In genomic region chr12:119989619-119990381, GRCh38 we compare ENCODE assay signal across 1 cellular context.
A peak's percentile ranks its signal among the peaks of the same experiment; 100 is the strongest.
TF ChIP-seq lines count a peak whose summit lies in the region.

No MANE protein-coding gene starts in this region.

TF ChIP-seq in HepG2, 621 proteins besides CTCF, POLR2A, EP300 and RAD21 (continued from another document and continues in another):
- TF ChIP-seq NCOR1 (IDR thresholded peaks at IDR 0.05; ENCODE audit: borderline replicate concordance, low read length) (no peak), AKAP8 (CRISPR knock-in tag; IDR thresholded peaks at IDR 0.05) (no peak), KDM1A (CRISPR knock-in tag; IDR thresholded peaks at IDR 0.05) (no peak), MXD3 (CRISPR knock-in tag; IDR thresholded peaks at IDR 0.05) (peak; percentile 64), ZNF232 (CRISPR knock-in tag; IDR thresholded peaks at IDR 0.05; ENCODE audit: borderline replicate concordance) (peak; percentile 92), ZNF670 (CRISPR knock-in tag; IDR thresholded peaks at IDR 0.05; ENCODE audit: borderline replicate concordance) (no peak), ZNF430 (CRISPR knock-in tag; IDR thresholded peaks at IDR 0.05) (no peak; the same call in 1 of the 2 replicates), ZFY (CRISPR knock-in tag; IDR thresholded peaks at IDR 0.05) (peak; percentile 61; the same call in 1 of the 2 replicates), MXD4 (CRISPR knock-in tag; IDR thresholded peaks at IDR 0.05) (peak; percentile 93; the same call in 1 of the 2 replicates), ZBTB20 (CRISPR knock-in tag; IDR thresholded peaks at IDR 0.05; ENCODE audit: borderline replicate concordance, low read depth) (no peak), ZSCAN20 (CRISPR knock-in tag; IDR thresholded peaks at IDR 0.05; ENCODE audit: borderline replicate concordance) (peak; percentile 96), ZNF678 (CRISPR knock-in tag; IDR thresholded peaks at IDR 0.05) (no peak), NFE2L2 (IDR thresholded peaks at IDR 0.05; ENCODE audit: low read length) (no peak), ARNT2 (CRISPR knock-in tag; IDR thresholded peaks at IDR 0.05; ENCODE audit: low read depth) (peak; percentile 94), RCOR2 (CRISPR knock-in tag; IDR thresholded peaks at IDR 0.05) (no peak), ZNF7 (CRISPR knock-in tag; IDR thresholded peaks at IDR 0.05) (no peak), RNF2 (conservative IDR thresholded peaks at IDR 0.05; ENCODE audit: low read depth) (no peak), ZNF234 (CRISPR knock-in tag; conservative IDR thresholded peaks at IDR 0.05) (no peak), ZNF331 (CRISPR knock-in tag; IDR thresholded peaks at IDR 0.05) (peak; percentile 87), ZNF260 (CRISPR knock-in tag; IDR thresholded peaks at IDR 0.05; ENCODE audit: borderline replicate concordance, low read depth) (no peak), ZNF616 (CRISPR knock-in tag; IDR thresholded peaks at IDR 0.05; ENCODE audit: low read depth) (peak; percentile 89; the same call in 1 of the 2 replicates), ATM (IDR thresholded peaks at IDR 0.05; ENCODE audit: borderline replicate concordance) (no peak), ZNF674 (CRISPR knock-in tag; IDR thresholded peaks at IDR 0.05; ENCODE audit: low read depth) (no peak), IRF2 (CRISPR knock-in tag; IDR thresholded peaks at IDR 0.05) (no peak), ZNF747 (CRISPR knock-in tag; IDR thresholded peaks at IDR 0.05; ENCODE audit: borderline replicate concordance) (no peak), CEBPB (IDR thresholded peaks at IDR 0.05; ENCODE audit: borderline replicate concordance, low read depth, low read length) (no peak), IRF1 (CRISPR knock-in tag; IDR thresholded peaks at IDR 0.05; ENCODE audit: low read depth) (no peak), ZNF33A (CRISPR knock-in tag; IDR thresholded peaks at IDR 0.05; ENCODE audit: borderline replicate concordance) (no peak), ZNF556 (CRISPR knock-in tag; IDR thresholded peaks at IDR 0.05; ENCODE audit: borderline replicate concordance) (no peak), MAZ (IDR thresholded peaks at IDR 0.05; ENCODE audit: borderline replicate concordance, low read depth, low read length) (no peak), MAZ (CRISPR knock-in tag; IDR thresholded peaks at IDR 0.05; ENCODE audit: low read depth) (peak; percentile 72), KLF6 (CRISPR knock-in tag; IDR thresholded peaks at IDR 0.05) (peak; percentile 87; the same call in 1 of the 2 replicates), HMGXB3 (CRISPR knock-in tag; IDR thresholded peaks at IDR 0.05; ENCODE audit: borderline replicate concordance) (no peak), ZNF709 (CRISPR knock-in tag; IDR thresholded peaks at IDR 0.05) (peak; percentile 61; the same call in 1 of the 2 replicates), ZXDC (CRISPR knock-in tag; IDR thresholded peaks at IDR 0.05) (no peak), AGO2 (optimal IDR thresholded peaks at IDR 0.05; ENCODE audit: low read depth, low read length) (peak; percentile 22), ZNF572 (CRISPR knock-in tag; IDR thresholded peaks at IDR 0.05) (no peak), TFE3 (CRISPR knock-in tag; IDR thresholded peaks at IDR 0.05) (0 out of 2 replicates have a peak, but pooled peaks have one; percentile 56)
- TF ChIP-seq, protein P1, sequence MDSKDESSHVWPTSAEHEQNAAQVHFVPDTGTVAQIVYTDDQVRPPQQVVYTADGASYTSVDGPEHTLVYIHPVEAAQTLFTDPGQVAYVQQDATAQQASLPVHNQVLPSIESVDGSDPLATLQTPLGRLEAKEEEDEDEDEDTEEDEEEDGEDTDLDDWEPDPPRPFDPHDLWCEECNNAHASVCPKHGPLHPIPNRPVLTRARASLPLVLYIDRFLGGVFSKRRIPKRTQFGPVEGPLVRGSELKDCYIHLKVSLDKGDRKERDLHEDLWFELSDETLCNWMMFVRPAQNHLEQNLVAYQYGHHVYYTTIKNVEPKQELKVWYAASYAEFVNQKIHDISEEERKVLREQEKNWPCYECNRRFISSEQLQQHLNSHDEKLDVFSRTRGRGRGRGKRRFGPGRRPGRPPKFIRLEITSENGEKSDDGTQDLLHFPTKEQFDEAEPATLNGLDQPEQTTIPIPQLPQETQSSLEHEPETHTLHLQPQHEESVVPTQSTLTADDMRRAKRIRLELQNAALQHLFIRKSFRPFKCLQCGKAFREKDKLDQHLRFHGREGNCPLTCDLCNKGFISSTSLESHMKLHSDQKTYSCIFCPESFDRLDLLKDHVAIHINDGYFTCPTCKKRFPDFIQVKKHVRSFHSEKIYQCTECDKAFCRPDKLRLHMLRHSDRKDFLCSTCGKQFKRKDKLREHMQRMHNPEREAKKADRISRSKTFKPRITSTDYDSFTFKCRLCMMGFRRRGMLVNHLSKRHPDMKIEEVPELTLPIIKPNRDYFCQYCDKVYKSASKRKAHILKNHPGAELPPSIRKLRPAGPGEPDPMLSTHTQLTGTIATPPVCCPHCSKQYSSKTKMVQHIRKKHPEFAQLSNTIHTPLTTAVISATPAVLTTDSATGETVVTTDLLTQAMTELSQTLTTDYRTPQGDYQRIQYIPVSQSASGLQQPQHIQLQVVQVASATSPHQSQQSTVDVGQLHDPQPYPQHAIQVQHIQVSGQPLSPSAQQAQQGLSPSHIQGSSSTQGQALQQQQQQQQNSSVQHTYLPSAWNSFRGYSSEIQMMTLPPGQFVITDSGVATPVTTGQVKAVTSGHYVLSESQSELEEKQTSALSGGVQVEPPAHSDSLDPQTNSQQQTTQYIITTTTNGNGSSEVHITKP (CRISPR knock-in tag; IDR thresholded peaks at IDR 0.05; ENCODE audit: low read depth), result no peak
- TF ChIP-seq, protein P2, sequence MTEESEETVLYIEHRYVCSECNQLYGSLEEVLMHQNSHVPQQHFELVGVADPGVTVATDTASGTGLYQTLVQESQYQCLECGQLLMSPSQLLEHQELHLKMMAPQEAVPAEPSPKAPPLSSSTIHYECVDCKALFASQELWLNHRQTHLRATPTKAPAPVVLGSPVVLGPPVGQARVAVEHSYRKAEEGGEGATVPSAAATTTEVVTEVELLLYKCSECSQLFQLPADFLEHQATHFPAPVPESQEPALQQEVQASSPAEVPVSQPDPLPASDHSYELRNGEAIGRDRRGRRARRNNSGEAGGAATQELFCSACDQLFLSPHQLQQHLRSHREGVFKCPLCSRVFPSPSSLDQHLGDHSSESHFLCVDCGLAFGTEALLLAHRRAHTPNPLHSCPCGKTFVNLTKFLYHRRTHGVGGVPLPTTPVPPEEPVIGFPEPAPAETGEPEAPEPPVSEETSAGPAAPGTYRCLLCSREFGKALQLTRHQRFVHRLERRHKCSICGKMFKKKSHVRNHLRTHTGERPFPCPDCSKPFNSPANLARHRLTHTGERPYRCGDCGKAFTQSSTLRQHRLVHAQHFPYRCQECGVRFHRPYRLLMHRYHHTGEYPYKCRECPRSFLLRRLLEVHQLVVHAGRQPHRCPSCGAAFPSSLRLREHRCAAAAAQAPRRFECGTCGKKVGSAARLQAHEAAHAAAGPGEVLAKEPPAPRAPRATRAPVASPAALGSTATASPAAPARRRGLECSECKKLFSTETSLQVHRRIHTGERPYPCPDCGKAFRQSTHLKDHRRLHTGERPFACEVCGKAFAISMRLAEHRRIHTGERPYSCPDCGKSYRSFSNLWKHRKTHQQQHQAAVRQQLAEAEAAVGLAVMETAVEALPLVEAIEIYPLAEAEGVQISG (CRISPR knock-in tag; IDR thresholded peaks at IDR 0.05), result peak; percentile 81
- TF ChIP-seq, protein P3, sequence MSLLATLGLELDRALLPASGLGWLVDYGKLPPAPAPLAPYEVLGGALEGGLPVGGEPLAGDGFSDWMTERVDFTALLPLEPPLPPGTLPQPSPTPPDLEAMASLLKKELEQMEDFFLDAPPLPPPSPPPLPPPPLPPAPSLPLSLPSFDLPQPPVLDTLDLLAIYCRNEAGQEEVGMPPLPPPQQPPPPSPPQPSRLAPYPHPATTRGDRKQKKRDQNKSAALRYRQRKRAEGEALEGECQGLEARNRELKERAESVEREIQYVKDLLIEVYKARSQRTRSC (CRISPR knock-in tag; IDR thresholded peaks at IDR 0.05; ENCODE audit: low read depth), result no peak
- TF ChIP-seq, protein P4, sequence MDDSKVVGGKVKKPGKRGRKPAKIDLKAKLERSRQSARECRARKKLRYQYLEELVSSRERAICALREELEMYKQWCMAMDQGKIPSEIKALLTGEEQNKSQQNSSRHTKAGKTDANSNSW (CRISPR knock-in tag; IDR thresholded peaks at IDR 0.05; ENCODE audit: borderline replicate concordance), result peak; percentile 46; the same call in 1 of the 2 replicates
- TF ChIP-seq, protein P5, sequence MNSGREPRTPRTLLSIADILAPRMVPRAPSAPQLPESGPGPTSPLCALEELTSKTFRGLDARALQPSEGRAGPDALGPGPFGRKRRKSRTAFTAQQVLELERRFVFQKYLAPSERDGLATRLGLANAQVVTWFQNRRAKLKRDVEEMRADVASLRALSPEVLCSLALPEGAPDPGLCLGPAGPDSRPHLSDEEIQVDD (CRISPR knock-in tag; IDR thresholded peaks at IDR 0.05; ENCODE audit: borderline replicate concordance), result 0 out of 2 replicates have a peak, but pooled peaks have one; percentile 63
- TF ChIP-seq, protein P6, sequence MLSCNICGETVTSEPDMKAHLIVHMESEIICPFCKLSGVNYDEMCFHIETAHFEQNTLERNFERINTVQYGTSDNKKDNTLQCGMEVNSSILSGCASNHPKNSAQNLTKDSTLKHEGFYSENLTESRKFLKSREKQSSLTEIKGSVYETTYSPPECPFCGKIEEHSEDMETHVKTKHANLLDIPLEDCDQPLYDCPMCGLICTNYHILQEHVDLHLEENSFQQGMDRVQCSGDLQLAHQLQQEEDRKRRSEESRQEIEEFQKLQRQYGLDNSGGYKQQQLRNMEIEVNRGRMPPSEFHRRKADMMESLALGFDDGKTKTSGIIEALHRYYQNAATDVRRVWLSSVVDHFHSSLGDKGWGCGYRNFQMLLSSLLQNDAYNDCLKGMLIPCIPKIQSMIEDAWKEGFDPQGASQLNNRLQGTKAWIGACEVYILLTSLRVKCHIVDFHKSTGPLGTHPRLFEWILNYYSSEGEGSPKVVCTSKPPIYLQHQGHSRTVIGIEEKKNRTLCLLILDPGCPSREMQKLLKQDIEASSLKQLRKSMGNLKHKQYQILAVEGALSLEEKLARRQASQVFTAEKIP (CRISPR knock-in tag; IDR thresholded peaks at IDR 0.05; ENCODE audit: borderline replicate concordance), result no peak
